In the genomic region with DNA sequence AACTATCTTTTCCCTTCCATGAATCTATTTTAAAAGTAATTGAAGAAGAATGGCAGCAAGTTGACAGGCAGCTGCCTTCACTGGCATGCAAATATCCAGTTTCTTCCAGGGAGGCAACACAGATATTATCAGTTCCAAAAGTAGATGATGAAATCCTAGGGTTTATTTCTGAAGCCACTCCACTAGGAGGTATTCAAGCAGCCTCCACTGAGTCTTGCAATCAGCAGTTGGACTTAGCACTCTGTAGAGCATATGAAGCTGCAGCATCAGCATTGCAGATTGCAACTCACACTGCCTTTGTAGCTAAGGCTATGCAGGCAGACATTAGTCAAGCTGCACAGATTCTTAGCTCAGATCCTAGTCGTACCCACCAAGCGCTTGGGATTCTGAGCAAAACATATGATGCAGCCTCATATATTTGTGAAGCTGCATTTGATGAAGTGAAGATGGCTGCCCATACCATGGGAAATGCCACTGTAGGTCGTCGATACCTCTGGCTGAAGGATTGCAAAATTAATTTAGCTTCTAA, we compare ENCODE assay signal across 17 cellular contexts. TPM values are rescaled to one million over a fixed set of nuclear protein-coding genes. Genes with fewer than 3 reads are reported as not detected.
DNase-seq lines count a peak whose midpoint lies in the region; ATAC-seq, FAIRE-seq and TF ChIP-seq lines count a peak whose summit lies in the region.
"Had no signal": no experiment of that assay in that cellular context is flagged by ENCODE, and none has a peak within 500 bp of the region (broad histone marks: within the 10 kb centered on the region; RNA-seq: fewer than 3 reads in every experiment).

No MANE protein-coding gene starts in this region.

- H3K36me3 ChIP-seq in GM23248 (ENCODE audit: low read depth) (peaks cover 8% of the 10 kb centered on the region; the same call in 1 of the 2 replicates), GM12878 (ENCODE audit: control insufficient read depth in 2 of 2, insufficient read depth in 2 of 2, low read length in 1 of 2) (peaks cover 17 to 43% of the 10 kb centered on the region in 2 experiments), mesenchymal stem cell (ENCODE audit: control insufficient read depth in 1 of 2, insufficient read depth in 2 of 2, low read depth in 1 of 2, low read length in 2 of 2) (peaks cover 13 to 22% of the 10 kb centered on the region in 2 experiments)
- H3K36me3 ChIP-seq: prostate gland, thoracic aorta had no signal

- H3F3A ChIP-seq in GM23248 (ENCODE audit: insufficient read depth): no peaks in the 10 kb centered on the region

- SMC1A ChIA-PET in GM12878 (lab: Charles Lee; ENCODE audit: uncharacterized antibody, unreplicated experiment): interaction anchor here (0.9 to 1.4 kb wide), 5 partner anchors 10 to 121 kb away, joined by 3 to 6 read pairs (median 5); no protein-coding TSS in a partner anchor

- H2BK5ac ChIP-seq in mesenchymal stem cell (ENCODE audit: low read depth, low read length, poor library complexity, severe bottlenecking): no peak overlapping the region

- peak; percentile 28 for ATAC-seq in GM12878
- ATAC-seq in GM19351 (IDR thresholded peaks at IDR 0.05; ENCODE audit: unreplicated experiment): no peak
- no peak for ATAC-seq in HG03108 (IDR thresholded peaks at IDR 0.05; ENCODE audit: unreplicated experiment)

- H2BK120ac ChIP-seq in mesenchymal stem cell (ENCODE audit: low read depth, low read length): no peak overlapping the region

- H3K23ac ChIP-seq in mesenchymal stem cell (ENCODE audit: low read length in 2 of 2): no peak overlapping the region

- H4K8ac ChIP-seq in mesenchymal stem cell (ENCODE audit: low read length): no peak overlapping the region

- H2BK12ac ChIP-seq in mesenchymal stem cell (ENCODE audit: low read length in 2 of 2): no peak overlapping the region

- no peak overlapping the region for H3K14ac ChIP-seq in mesenchymal stem cell (ENCODE audit: low read length in 2 of 2)

- H3K4me1 ChIP-seq in GM23248 (ENCODE audit: insufficient read depth) (0 out of 2 replicates have a peak, but pooled peaks cover 6% of the 10 kb centered on the region), GM12878 (ENCODE audit: control insufficient read depth, insufficient read depth, low read length) (no peaks in the 10 kb centered on the region), mesenchymal stem cell (ENCODE audit: control insufficient read depth, insufficient read depth, low read depth, low read length) (no peaks in the 10 kb centered on the region)
- H3K4me1 ChIP-seq: prostate gland had no signal

- H2BK15ac ChIP-seq in mesenchymal stem cell (ENCODE audit: low read depth, poor library complexity, severe bottlenecking): no peak overlapping the region

- no peak overlapping the region for H4K91ac ChIP-seq in mesenchymal stem cell (ENCODE audit: low read length)

- RAD21 ChIA-PET in GM12878 (lab: Charles Lee; ENCODE audit: unreplicated experiment): interaction anchor here (1.2 kb wide), 1 partner anchor 42 kb away, joined by 3 read pairs; no protein-coding TSS in a partner anchor

- DNase-seq in AG09309 (ENCODE audit: low read depth): peak; percentile 51
- DNase-seq in GM23248: peak; percentile 42
- DNase-seq in GM12878 (ENCODE audit: low read depth, low spot score): no peak
- peak; percentile 45 for DNase-seq in mesenchymal stem cell
- DNase-seq in C1 segment of cervical spinal cord (lab: John Stamatoyannopoulos, UW): no peak
- no peak for DNase-seq in pons (ENCODE audit: low spot score)
- DNase-seq: activated naive CD4-positive, alpha-beta T cell treated with anti-CD3 and anti-CD28 coated beads, Interleukin-2, amount 50 U/mL, for 16 hours; CD4-positive, alpha-beta memory T cell; NCI-H1048; NCI-H2227 treated with DMSO at 0.1 percent for 48 hours; SW 1271; WERI-Rb-1 had no signal

- H4K20me1 ChIP-seq in GM23248 (ENCODE audit: insufficient read depth): no peaks in the 10 kb centered on the region
- no peaks in the 10 kb centered on the region; the same call in 1 of the 2 replicates for H4K20me1 ChIP-seq in GM12878 (ENCODE audit: control insufficient read depth, insufficient read depth)

- POLR2A ChIA-PET in GM12878 (lab: Charles Lee): interaction anchor here (1.3 kb wide), 1 partner anchor 10 kb away, joined by 3 read pairs; no protein-coding TSS in a partner anchor

- H3K9me3 ChIP-seq in GM23248 (ENCODE audit: low read depth): no peaks in the 10 kb centered on the region
- H3K9me3 ChIP-seq in GM12878 (replicated peaks; ENCODE audit: control insufficient read depth, insufficient read depth, low read length): no peaks in the 10 kb centered on the region
- no peaks in the 10 kb centered on the region for H3K9me3 ChIP-seq in mesenchymal stem cell (ENCODE audit: control insufficient read depth, low read length)
- H3K9me3 ChIP-seq: prostate gland, thoracic aorta had no signal

- BruUV-seq in GM12878 (replicated peaks; lab: Mats Ljungman, UMichigan): no TSS peak

- H3K9ac ChIP-seq in GM23248 (no peak overlapping the region), GM12878 (ENCODE audit: control insufficient read depth, insufficient read depth, low read length) (no peak overlapping the region), mesenchymal stem cell (ENCODE audit: low read length) (no peak overlapping the region)

- TF ChIP-seq CTCF in AG09309 (IDR thresholded peaks at IDR 0.05; ENCODE audit: control insufficient read depth, insufficient read depth, low read depth, low read length, missing control alignments) (no peak), GM12878 (IDR thresholded peaks at IDR 0.05 in 2 of 3, conservative IDR thresholded peaks at IDR 0.05 in 1 of 3; ENCODE audit: control insufficient read depth in 2 of 3, extremely low read depth in 1 of 3, insufficient read depth in 1 of 3, low read depth in 3 of 3, low read length in 3 of 3) (no peak)

- intact Hi-C loops in GM12878 (cut with micrococcal nuclease; ENCODE audit: unreplicated experiment): no loop called here

- H3K79me1 ChIP-seq in mesenchymal stem cell (replicated peaks; ENCODE audit: low read length, poor library complexity, severe bottlenecking): peaks cover 11% of the 10 kb centered on the region

- WGBS in GM23248 (ENCODE audit: low coverage in 1 of 2, low lambda C conversion rate in 2 of 2, missing lambda C conversion rate in 2 of 2), 2 experiments: 87 to 88% methylated on average over 4 of the region's 4 CpGs
- WGBS in GM12878 (ENCODE audit: insufficient coverage, insufficient replicate concordance, low lambda C conversion rate, missing lambda C conversion rate): 97% methylated on average over 4 of the region's 4 CpGs
- 100% methylated on average over 4 of the region's 4 CpGs for WGBS in mesenchymal stem cell

- H3K9me2 ChIP-seq in GM23248 (ENCODE audit: insufficient read depth): no peaks in the 10 kb centered on the region

- FAIRE-seq in GM12878 (lab: Jason Lieb, UNC): no peak
- FAIRE-seq: endometrium had no signal

- no peak overlapping the region for H3K4ac ChIP-seq in mesenchymal stem cell (ENCODE audit: low read depth in 1 of 2, low read length in 2 of 2)

- no peak overlapping the region for H3K4me3 ChIP-seq in AG09309 (ENCODE audit: control insufficient read depth, low read depth, low read length)
- no peak overlapping the region for H3K4me3 ChIP-seq in GM23248
- no peak overlapping the region for H3K4me3 ChIP-seq in GM12878
- no peak overlapping the region for H3K4me3 ChIP-seq in mesenchymal stem cell (ENCODE audit: insufficient read depth in 1 of 2, low read depth in 1 of 2, low read length in 2 of 2)
- H3K4me3 ChIP-seq: prostate gland, thoracic aorta had no signal

- CTCF ChIA-PET in GM12878 (lab: Yijun Ruan, JAX): interaction anchor here (0.7 to 6.9 kb wide), 13 partner anchors 10 to 161 kb away, joined by 3 to 76 read pairs (median 4); no protein-coding TSS in a partner anchor

- TF ChIP-seq EP300 in GM12878 (IDR thresholded peaks at IDR 0.05; ENCODE audit: borderline replicate concordance in 1 of 2, control insufficient read depth in 1 of 2, low read depth in 2 of 2, low read length in 2 of 2): no peak

- H3K18ac ChIP-seq in mesenchymal stem cell (ENCODE audit: low read depth in 1 of 2, low read length in 2 of 2): no peak overlapping the region

- in situ Hi-C loops in GM23248 (cut with MboI): no loop called here
- in situ Hi-C loops in GM12878 (cut with MboI): no loop called here

- H2AK5ac ChIP-seq in mesenchymal stem cell (ENCODE audit: low read length, severe bottlenecking): no peak overlapping the region

- H3K4me2 ChIP-seq in GM23248 (ENCODE audit: unreplicated experiment): no peak overlapping the region
- no peak overlapping the region for H3K4me2 ChIP-seq in GM12878 (ENCODE audit: control insufficient read depth, insufficient read depth)
- no peak overlapping the region for H3K4me2 ChIP-seq in mesenchymal stem cell (ENCODE audit: low read length, poor library complexity, severe bottlenecking)

- H3K79me2 ChIP-seq in GM23248 (ENCODE audit: insufficient read depth): peaks cover 42% of the 10 kb centered on the region
- peaks cover 24% of the 10 kb centered on the region for H3K79me2 ChIP-seq in GM12878 (ENCODE audit: control insufficient read depth, insufficient read depth, low read length)

- H3K27ac ChIP-seq in GM23248 (no peak overlapping the region), GM12878 (ENCODE audit: control insufficient read depth, insufficient read depth) (no peak overlapping the region), mesenchymal stem cell (ENCODE audit: low read length, poor library complexity, severe bottlenecking) (no peak overlapping the region)
- H3K27ac ChIP-seq: prostate gland, thoracic aorta, WERI-Rb-1 had no signal

- TF ChIP-seq POLR2A in GM12878 (IDR thresholded peaks at IDR 0.05; ENCODE audit: low read depth, low read length): peak; percentile 51; the same call in 1 of the 2 replicates

- peak overlapping the region; percentile 9; the same call in 1 of the 2 replicates for H2AFZ ChIP-seq in GM23248
- H2AFZ ChIP-seq in GM12878 (ENCODE audit: control insufficient read depth, low read depth, low read length): no peak overlapping the region
- H2AFZ ChIP-seq in mesenchymal stem cell (ENCODE audit: low read depth, low read length): no peak overlapping the region

- H3K27me3 ChIP-seq in GM23248 (replicated peaks; ENCODE audit: insufficient read depth) (no peaks in the 10 kb centered on the region), GM12878 (replicated peaks in 1 of 2; ENCODE audit: control insufficient read depth in 2 of 2, insufficient read depth in 2 of 2, low read length in 1 of 2) (no peaks in the 10 kb centered on the region), mesenchymal stem cell (ENCODE audit: control insufficient read depth in 1 of 2, insufficient read depth in 1 of 2, low read length in 2 of 2) (no peaks in the 10 kb centered on the region)

- TF ChIP-seq RAD21 in GM12878 (IDR thresholded peaks at IDR 0.05; ENCODE audit: insufficient read depth, low read depth, low read length): no peak

RNA-seq across cellular contexts. Expression of a gene that starts 18.4 kb away (rescaled TPM):
- total RNA-seq in GM23248 (2014; rRNA removed; shearing (Covaris generic)): 67.5 and 68.3 TPM in 2 replicates
- polyA plus RNA-seq in GM23248 (2016; fragmentation: Nextera tagmentation; extraction: Ambion mirVana): 29.8 and 30.0 TPM in 2 replicates
- 460 and 483 TPM in 2 replicates for total RNA-seq in GM12878 (2013; cell fraction: nucleolus; rRNA removed)
- total RNA-seq in GM12878 (2014; rRNA removed): 209 and 233 TPM in 2 replicates
- total RNA-seq in GM12878 (2014; rRNA removed; fragmentation: Illumina TruSeq; extraction: Trizol): 246 and 252 TPM in 2 replicates
- total RNA-seq in GM12878 (2021): 237 and 245 TPM in 2 replicates
- 46.2 TPM for polyA plus RNA-seq in GM12878 (2011; ENCODE audit: low read depth)
- polyA plus RNA-seq in GM12878 (2011; rRNA removed): 224 and 327 TPM in 2 replicates
- 73.4 and 76.0 TPM in 2 replicates for polyA plus RNA-seq in GM12878 (2011; cell fraction: cytosol; rRNA removed)
- 95.8 and 126 TPM in 2 replicates for polyA plus RNA-seq in GM12878 (2011; cell fraction: nucleus; rRNA removed)
- polyA plus RNA-seq in GM12878 (2012): 81.6 and 82.1 TPM in 2 replicates
- polyA plus RNA-seq in GM12878 (2014; fragmentation: Illumina TruSeq; extraction: Trizol): 200 and 227 TPM in 2 replicates
- polyA plus RNA-seq in GM12878 (2014; fragmentation: Nextera tagmentation; extraction: Ambion mirVana): 10 to 100 TPM; 79.8 to 88.3 TPM
- 104 and 112 TPM in 2 replicates for polyA plus RNA-seq in GM12878 (2014; rRNA removed)
- 100 to 1,000 TPM; 154 to 158 TPM for polyA plus RNA-seq in GM12878 (2016; fragmentation: Nextera tagmentation; extraction: Ambion mirVana)
- 120 and 166 TPM in 2 replicates for polyA minus RNA-seq in GM12878 (2011; rRNA and poly(A)+ RNA removed)
- polyA minus RNA-seq in GM12878 (2011; cell fraction: cytosol; rRNA and poly(A)+ RNA removed): 114 and 121 TPM in 2 replicates
- polyA minus RNA-seq in GM12878 (2011; cell fraction: nucleus; rRNA and poly(A)+ RNA removed): 105 and 176 TPM in 2 replicates
- 16.8 TPM for polyA plus RNA-seq in mesenchymal stem cell (2013, experiment 1 of 2)
- 17.5 TPM for polyA plus RNA-seq in mesenchymal stem cell (2013, experiment 2 of 2)

RNA-seq across cellular contexts. Expression of a gene that starts 59.7 kb away (rescaled TPM):
- total RNA-seq in GM23248 (2014; rRNA removed; shearing (Covaris generic)): 941 and 1,024 TPM in 2 replicates
- polyA plus RNA-seq in GM23248 (2016; fragmentation: Nextera tagmentation; extraction: Ambion mirVana) (472 and 480 TPM in 2 replicates), GM12878 (2011; rRNA removed) (447 and 458 TPM in 2 replicates), GM12878 (2014; fragmentation: Illumina TruSeq; extraction: Trizol) (580 and 680 TPM in 2 replicates), GM12878 (2014; fragmentation: Nextera tagmentation; extraction: Ambion mirVana) (100 to 1,000 TPM; 314 to 677 TPM), GM12878 (2014; rRNA removed) (570 and 636 TPM in 2 replicates), GM12878 (2016; fragmentation: Nextera tagmentation; extraction: Ambion mirVana) (100 to 1,000 TPM; 598 to 663 TPM)
- total RNA-seq in GM12878 (2013; cell fraction: nucleolus; rRNA removed): 322 and 354 TPM in 2 replicates
- total RNA-seq in GM12878 (2014; rRNA removed) (632 and 709 TPM in 2 replicates), GM12878 (2014; rRNA removed; fragmentation: Illumina TruSeq; extraction: Trizol) (533 and 555 TPM in 2 replicates), GM12878 (2021) (700 and 732 TPM in 2 replicates)
- 525 TPM for polyA plus RNA-seq in GM12878 (2011; ENCODE audit: low read depth)
- polyA plus RNA-seq in GM12878 (2011; cell fraction: cytosol; rRNA removed): 627 and 839 TPM in 2 replicates
- polyA plus RNA-seq in GM12878 (2011; cell fraction: nucleus; rRNA removed): 512 and 611 TPM in 2 replicates
- polyA plus RNA-seq in GM12878 (2012): 557 and 642 TPM in 2 replicates
- polyA minus RNA-seq in GM12878 (2011; rRNA and poly(A)+ RNA removed): 503 and 520 TPM in 2 replicates
- polyA minus RNA-seq in GM12878 (2011; cell fraction: cytosol; rRNA and poly(A)+ RNA removed): 263 and 277 TPM in 2 replicates
- 173 and 277 TPM in 2 replicates for polyA minus RNA-seq in GM12878 (2011; cell fraction: nucleus; rRNA and poly(A)+ RNA removed)
- 635 TPM for polyA plus RNA-seq in mesenchymal stem cell (2013, experiment 1 of 2)
- 635 TPM for polyA plus RNA-seq in mesenchymal stem cell (2013, experiment 2 of 2)

Comparison
In these comparisons a context has a peak if more than half of its experiments do, and no peak if none do; other contexts are left out.
1. DNase-seq: peak in AG09309 (single experiment), GM23248 (single experiment) and mesenchymal stem cell (single experiment); none in GM12878 (single experiment), C1 segment of cervical spinal cord (0 of 14) and pons (single experiment).